In the genomic region with DNA sequence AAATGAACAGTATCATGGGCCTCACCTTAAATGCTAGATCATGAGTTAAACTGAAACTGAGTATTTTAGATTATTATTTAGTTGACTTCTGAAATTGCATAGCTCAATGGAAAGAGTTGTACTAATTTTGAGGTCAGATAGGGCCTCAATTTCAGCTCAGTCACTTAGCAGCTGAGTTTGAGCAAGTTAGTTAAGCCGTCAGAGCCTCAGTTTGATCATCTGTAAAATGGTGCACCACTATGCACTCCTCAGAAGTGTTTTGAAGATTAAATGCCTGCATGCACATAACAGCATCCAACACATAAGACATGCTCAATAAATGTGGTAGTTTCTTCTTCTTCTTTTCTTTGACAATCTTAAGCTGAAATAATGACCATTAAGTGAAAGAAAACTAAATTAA, we compare ENCODE assay signal across 1 cellular context.
TF ChIP-seq lines count a peak whose summit lies in the region.

No MANE protein-coding gene starts in this region.

TF ChIP-seq in K562, 482 proteins besides CTCF, POLR2A, EP300 and RAD21 (continued from another document):
- TF ChIP-seq, protein P1, sequence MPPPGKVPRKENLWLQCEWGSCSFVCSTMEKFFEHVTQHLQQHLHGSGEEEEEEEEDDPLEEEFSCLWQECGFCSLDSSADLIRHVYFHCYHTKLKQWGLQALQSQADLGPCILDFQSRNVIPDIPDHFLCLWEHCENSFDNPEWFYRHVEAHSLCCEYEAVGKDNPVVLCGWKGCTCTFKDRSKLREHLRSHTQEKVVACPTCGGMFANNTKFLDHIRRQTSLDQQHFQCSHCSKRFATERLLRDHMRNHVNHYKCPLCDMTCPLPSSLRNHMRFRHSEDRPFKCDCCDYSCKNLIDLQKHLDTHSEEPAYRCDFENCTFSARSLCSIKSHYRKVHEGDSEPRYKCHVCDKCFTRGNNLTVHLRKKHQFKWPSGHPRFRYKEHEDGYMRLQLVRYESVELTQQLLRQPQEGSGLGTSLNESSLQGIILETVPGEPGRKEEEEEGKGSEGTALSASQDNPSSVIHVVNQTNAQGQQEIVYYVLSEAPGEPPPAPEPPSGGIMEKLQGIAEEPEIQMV (tag; conservative IDR thresholded peaks at IDR 0.05; ENCODE audit: low read depth) = no peak
- TF ChIP-seq MYNN (IDR thresholded peaks at IDR 0.05) (no peak), MYNN (CRISPR knock-in tag; IDR thresholded peaks at IDR 0.05) (no peak), FUS (optimal IDR thresholded peaks at IDR 0.05; ENCODE audit: low read depth, low read length) (no peak), RBM25 (IDR thresholded peaks at IDR 0.05; ENCODE audit: low read depth, low read length, severe bottlenecking) (peak; percentile 95), BCOR (IDR thresholded peaks at IDR 0.05) (peak; percentile 85), NEUROD1 (IDR thresholded peaks at IDR 0.05; ENCODE audit: borderline replicate concordance, low read depth, low read length, partially characterized antibody) (no peak)
